In the genomic region with DNA sequence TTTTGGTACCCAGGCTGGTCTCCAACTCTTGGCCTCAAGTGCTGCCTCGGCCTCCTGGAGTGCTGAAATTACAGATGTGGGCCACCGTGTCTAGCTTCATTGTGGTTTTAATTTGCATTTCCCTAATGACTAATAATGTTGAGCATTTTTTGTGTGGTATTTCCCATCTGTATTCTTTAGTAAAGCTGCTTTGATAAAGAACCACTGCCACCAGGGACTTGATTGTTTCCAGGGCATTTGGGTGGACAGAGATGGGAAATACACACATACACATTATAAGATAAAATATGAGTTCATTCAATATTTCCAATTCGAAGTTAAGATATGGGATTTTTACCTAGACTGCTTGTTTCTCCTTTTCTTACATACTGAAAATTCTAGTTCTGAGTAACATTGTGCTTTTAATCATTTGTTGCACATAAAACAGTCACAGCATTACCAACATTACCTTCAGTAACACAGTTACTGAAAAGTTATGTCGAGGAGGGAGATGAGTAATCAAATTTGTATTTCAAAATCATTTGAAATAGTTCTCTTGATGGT, we compare ENCODE assay signal across 9 cellular contexts. TPM values are rescaled to one million over a fixed set of nuclear protein-coding genes. Genes with fewer than 3 reads are reported as not detected.
A peak's percentile ranks its signal among the peaks of the same experiment; 100 is the strongest.
DNase-seq lines count a peak whose midpoint lies in the region; ATAC-seq and FAIRE-seq lines count a peak whose summit lies in the region.
"Had no signal": no experiment of that assay in that cellular context is flagged by ENCODE, and none has a peak within 500 bp of the region (broad histone marks: within the 10 kb centered on the region; RNA-seq: fewer than 3 reads in every experiment).

No MANE protein-coding gene starts in this region.

- H3K36me3 ChIP-seq in adipocyte (ENCODE audit: control insufficient read depth, insufficient read depth, low read length, severe bottlenecking): peaks cover 31% of the 10 kb centered on the region

- peaks cover 24% of the 10 kb centered on the region for H3K4me1 ChIP-seq in adipocyte (ENCODE audit: control insufficient read depth, insufficient read depth, low read length)

- DNase-seq in EL: peak; percentile 49
- peak; percentile 38 for DNase-seq in adipocyte (ENCODE audit: low read depth)
- DNase-seq in frontal cortex (ENCODE audit: low spot score in 2 of 2): no peak
- DNase-seq in NCI-H1417 (lab: John Stamatoyannopoulos, UW): no peak
- no peak for DNase-seq in activated effector memory CD4-positive, alpha-beta T cell treated with Interleukin-2 at 50 U/mL for 16 hours
- DNase-seq in NCI-H2107 treated with DMSO at 0.1 percent for 48 hours (lab: John Stamatoyannopoulos, UW; ENCODE audit: unreplicated experiment): no peak
- DNase-seq: DMS 273 treated with DMSO at 0.1 percent for 48 hours had no signal

- no peaks in the 10 kb centered on the region for H3K9me3 ChIP-seq in adipocyte (ENCODE audit: control insufficient read depth, low read length)

- H3K27me3 ChIP-seq in adipocyte (replicated peaks; ENCODE audit: control insufficient read depth, insufficient read depth, low read length): no peaks in the 10 kb centered on the region

- no peak overlapping the region for H3K4me3 ChIP-seq in adipocyte (ENCODE audit: low read length)

- ATAC-seq in GM19452 (IDR thresholded peaks at IDR 0.05; ENCODE audit: unreplicated experiment) (peak; percentile 86), HG03108 (IDR thresholded peaks at IDR 0.05; ENCODE audit: unreplicated experiment) (peak; percentile 66)

- H3K9ac ChIP-seq in adipocyte (ENCODE audit: low read length): peak overlapping the region; percentile 21

- FAIRE-seq in frontal cortex (lab: Jason Lieb, UNC): no peak

RNA-seq across cellular contexts. Expression of gene HABP4, which starts 28.9 kb away (rescaled TPM):
- total RNA-seq in frontal cortex: 13.9 TPM

Comparison
In these comparisons a context has a peak if more than half of its experiments do, and no peak if none do; other contexts are left out.
1. DNase-seq: peak in EL (single experiment) and adipocyte (single experiment); none in frontal cortex (0 of 2), NCI-H1417 (0 of 3), activated effector memory CD4-positive, alpha-beta T cell treated with Interleukin-2 at 50 U/mL for 16 hours (single experiment) and NCI-H2107 treated with DMSO at 0.1 percent for 48 hours (single experiment).